ENCODE assay signal across 1 cellular context in the genomic region with DNA sequence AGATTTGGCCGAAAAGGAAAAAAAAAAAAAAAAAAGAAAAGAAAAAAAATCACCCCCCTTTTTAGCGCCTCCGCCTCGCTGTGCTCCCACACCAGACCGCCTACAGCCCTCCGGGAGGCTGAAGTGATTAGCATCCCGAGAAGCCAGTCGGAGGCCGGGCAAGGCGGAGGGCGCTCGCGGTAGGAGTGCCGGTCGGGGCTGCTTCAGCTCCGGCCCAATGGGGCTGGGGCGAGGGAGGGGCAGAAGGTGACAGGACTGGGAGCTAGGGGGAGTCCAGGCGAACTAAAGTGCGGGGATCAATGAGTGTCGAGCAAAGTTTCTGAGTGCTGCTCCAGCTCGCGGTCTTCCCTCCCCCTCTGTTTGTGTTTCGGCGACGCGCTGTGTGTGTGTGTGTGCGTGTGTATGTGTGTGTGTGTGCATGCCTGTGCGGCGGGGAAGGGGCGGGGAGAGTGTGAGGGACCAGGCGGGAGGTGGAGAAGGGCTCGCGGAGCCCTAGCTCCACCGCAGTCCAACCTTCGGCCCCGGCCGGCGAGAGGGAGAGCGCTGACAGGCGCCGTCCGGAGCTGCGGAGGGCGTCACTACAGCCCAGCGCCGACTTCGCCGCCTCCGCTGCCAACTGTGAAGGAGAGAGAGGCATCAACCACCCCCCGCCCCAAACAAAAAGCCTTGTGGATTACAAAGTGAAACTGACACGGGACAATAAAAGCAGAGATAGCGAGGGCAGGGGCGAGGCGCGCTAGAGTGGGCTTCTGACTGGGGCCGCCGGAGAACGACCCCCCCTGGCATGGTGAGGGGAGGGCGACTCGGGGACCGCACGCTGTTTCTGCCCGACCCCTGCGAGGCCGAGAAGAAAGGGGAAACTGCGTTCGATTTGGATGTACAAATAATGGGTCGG.
A peak's percentile ranks its signal among the peaks of the same experiment; 100 is the strongest.
TF ChIP-seq lines count a peak whose summit lies in the region.

A gene with protein sequence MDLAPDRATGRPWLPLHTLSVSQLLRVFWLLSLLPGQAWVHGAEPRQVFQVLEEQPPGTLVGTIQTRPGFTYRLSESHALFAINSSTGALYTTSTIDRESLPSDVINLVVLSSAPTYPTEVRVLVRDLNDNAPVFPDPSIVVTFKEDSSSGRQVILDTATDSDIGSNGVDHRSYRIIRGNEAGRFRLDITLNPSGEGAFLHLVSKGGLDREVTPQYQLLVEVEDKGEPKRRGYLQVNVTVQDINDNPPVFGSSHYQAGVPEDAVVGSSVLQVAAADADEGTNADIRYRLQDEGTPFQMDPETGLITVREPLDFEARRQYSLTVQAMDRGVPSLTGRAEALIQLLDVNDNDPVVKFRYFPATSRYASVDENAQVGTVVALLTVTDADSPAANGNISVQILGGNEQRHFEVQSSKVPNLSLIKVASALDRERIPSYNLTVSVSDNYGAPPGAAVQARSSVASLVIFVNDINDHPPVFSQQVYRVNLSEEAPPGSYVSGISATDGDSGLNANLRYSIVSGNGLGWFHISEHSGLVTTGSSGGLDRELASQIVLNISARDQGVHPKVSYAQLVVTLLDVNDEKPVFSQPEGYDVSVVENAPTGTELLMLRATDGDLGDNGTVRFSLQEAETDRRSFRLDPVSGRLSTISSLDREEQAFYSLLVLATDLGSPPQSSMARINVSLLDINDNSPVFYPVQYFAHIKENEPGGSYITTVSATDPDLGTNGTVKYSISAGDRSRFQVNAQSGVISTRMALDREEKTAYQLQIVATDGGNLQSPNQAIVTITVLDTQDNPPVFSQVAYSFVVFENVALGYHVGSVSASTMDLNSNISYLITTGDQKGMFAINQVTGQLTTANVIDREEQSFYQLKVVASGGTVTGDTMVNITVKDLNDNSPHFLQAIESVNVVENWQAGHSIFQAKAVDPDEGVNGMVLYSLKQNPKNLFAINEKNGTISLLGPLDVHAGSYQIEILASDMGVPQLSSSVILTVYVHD (N-terminal part only) (plus strand): TSS at position 280 of the 895 bp plus-strand sequence. CDS start 1,457 bp downstream, outside the sequence.

TF ChIP-seq in WTC11, 78 proteins besides CTCF, POLR2A, EP300 and RAD21 (continued from another document):
- TF ChIP-seq, protein P1, sequence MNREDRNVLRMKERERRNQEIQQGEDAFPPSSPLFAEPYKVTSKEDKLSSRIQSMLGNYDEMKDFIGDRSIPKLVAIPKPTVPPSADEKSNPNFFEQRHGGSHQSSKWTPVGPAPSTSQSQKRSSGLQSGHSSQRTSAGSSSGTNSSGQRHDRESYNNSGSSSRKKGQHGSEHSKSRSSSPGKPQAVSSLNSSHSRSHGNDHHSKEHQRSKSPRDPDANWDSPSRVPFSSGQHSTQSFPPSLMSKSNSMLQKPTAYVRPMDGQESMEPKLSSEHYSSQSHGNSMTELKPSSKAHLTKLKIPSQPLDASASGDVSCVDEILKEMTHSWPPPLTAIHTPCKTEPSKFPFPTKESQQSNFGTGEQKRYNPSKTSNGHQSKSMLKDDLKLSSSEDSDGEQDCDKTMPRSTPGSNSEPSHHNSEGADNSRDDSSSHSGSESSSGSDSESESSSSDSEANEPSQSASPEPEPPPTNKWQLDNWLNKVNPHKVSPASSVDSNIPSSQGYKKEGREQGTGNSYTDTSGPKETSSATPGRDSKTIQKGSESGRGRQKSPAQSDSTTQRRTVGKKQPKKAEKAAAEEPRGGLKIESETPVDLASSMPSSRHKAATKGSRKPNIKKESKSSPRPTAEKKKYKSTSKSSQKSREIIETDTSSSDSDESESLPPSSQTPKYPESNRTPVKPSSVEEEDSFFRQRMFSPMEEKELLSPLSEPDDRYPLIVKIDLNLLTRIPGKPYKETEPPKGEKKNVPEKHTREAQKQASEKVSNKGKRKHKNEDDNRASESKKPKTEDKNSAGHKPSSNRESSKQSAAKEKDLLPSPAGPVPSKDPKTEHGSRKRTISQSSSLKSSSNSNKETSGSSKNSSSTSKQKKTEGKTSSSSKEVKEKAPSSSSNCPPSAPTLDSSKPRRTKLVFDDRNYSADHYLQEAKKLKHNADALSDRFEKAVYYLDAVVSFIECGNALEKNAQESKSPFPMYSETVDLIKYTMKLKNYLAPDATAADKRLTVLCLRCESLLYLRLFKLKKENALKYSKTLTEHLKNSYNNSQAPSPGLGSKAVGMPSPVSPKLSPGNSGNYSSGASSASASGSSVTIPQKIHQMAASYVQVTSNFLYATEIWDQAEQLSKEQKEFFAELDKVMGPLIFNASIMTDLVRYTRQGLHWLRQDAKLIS (CRISPR knock-in tag; IDR thresholded peaks at IDR 0.05; ENCODE audit: borderline replicate concordance): no peak
- TF ChIP-seq NFYB (CRISPR knock-in tag; conservative IDR thresholded peaks at IDR 0.05; ENCODE audit: low read depth): peak; percentile 79
- TF ChIP-seq, protein P2, sequence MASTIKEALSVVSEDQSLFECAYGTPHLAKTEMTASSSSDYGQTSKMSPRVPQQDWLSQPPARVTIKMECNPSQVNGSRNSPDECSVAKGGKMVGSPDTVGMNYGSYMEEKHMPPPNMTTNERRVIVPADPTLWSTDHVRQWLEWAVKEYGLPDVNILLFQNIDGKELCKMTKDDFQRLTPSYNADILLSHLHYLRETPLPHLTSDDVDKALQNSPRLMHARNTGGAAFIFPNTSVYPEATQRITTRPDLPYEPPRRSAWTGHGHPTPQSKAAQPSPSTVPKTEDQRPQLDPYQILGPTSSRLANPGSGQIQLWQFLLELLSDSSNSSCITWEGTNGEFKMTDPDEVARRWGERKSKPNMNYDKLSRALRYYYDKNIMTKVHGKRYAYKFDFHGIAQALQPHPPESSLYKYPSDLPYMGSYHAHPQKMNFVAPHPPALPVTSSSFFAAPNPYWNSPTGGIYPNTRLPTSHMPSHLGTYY (CRISPR knock-in tag; IDR thresholded peaks at IDR 0.05): no peak
- TF ChIP-seq FOXP1 (CRISPR knock-in tag; IDR thresholded peaks at IDR 0.05; ENCODE audit: borderline replicate concordance): peak; percentile 70; the same call in 1 of the 2 replicates
- TF ChIP-seq, protein P3, sequence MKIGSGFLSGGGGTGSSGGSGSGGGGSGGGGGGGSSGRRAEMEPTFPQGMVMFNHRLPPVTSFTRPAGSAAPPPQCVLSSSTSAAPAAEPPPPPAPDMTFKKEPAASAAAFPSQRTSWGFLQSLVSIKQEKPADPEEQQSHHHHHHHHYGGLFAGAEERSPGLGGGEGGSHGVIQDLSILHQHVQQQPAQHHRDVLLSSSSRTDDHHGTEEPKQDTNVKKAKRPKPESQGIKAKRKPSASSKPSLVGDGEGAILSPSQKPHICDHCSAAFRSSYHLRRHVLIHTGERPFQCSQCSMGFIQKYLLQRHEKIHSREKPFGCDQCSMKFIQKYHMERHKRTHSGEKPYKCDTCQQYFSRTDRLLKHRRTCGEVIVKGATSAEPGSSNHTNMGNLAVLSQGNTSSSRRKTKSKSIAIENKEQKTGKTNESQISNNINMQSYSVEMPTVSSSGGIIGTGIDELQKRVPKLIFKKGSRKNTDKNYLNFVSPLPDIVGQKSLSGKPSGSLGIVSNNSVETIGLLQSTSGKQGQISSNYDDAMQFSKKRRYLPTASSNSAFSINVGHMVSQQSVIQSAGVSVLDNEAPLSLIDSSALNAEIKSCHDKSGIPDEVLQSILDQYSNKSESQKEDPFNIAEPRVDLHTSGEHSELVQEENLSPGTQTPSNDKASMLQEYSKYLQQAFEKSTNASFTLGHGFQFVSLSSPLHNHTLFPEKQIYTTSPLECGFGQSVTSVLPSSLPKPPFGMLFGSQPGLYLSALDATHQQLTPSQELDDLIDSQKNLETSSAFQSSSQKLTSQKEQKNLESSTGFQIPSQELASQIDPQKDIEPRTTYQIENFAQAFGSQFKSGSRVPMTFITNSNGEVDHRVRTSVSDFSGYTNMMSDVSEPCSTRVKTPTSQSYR (CRISPR knock-in tag; IDR thresholded peaks at IDR 0.05): no peak
- TF ChIP-seq CBFB (CRISPR knock-in tag; IDR thresholded peaks at IDR 0.05; ENCODE audit: low read depth): no peak
- TF ChIP-seq NFATC4 (CRISPR knock-in tag; IDR thresholded peaks at IDR 0.05): no peak
- no peak for TF ChIP-seq CREB1 (CRISPR knock-in tag; IDR thresholded peaks at IDR 0.05)
- TF ChIP-seq MYBL2 (CRISPR knock-in tag; IDR thresholded peaks at IDR 0.05): no peak
- TF ChIP-seq ETV6 (CRISPR knock-in tag; IDR thresholded peaks at IDR 0.05): peak; percentile 59; the same call in 1 of the 2 replicates
- peak; percentile 33; the same call in 1 of the 2 replicates for TF ChIP-seq NR3C1 (CRISPR knock-in tag; conservative IDR thresholded peaks at IDR 0.05; ENCODE audit: low read depth)
- no peak for TF ChIP-seq MXD4 (CRISPR knock-in tag; IDR thresholded peaks at IDR 0.05; ENCODE audit: borderline replicate concordance)
- TF ChIP-seq ZNF138 (CRISPR knock-in tag; conservative IDR thresholded peaks at IDR 0.05): no peak
- TF ChIP-seq TEAD1 (CRISPR knock-in tag; IDR thresholded peaks at IDR 0.05): peak; percentile 63
- 0 out of 2 replicates have a peak, but pooled peaks have one; percentile 27 for TF ChIP-seq RELA (CRISPR knock-in tag; IDR thresholded peaks at IDR 0.05; ENCODE audit: borderline replicate concordance)
- TF ChIP-seq, protein P4, sequence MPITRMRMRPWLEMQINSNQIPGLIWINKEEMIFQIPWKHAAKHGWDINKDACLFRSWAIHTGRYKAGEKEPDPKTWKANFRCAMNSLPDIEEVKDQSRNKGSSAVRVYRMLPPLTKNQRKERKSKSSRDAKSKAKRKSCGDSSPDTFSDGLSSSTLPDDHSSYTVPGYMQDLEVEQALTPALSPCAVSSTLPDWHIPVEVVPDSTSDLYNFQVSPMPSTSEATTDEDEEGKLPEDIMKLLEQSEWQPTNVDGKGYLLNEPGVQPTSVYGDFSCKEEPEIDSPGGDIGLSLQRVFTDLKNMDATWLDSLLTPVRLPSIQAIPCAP (CRISPR knock-in tag; IDR thresholded peaks at IDR 0.05): no peak; the same call in 1 of the 2 replicates
- TF ChIP-seq, protein P5, sequence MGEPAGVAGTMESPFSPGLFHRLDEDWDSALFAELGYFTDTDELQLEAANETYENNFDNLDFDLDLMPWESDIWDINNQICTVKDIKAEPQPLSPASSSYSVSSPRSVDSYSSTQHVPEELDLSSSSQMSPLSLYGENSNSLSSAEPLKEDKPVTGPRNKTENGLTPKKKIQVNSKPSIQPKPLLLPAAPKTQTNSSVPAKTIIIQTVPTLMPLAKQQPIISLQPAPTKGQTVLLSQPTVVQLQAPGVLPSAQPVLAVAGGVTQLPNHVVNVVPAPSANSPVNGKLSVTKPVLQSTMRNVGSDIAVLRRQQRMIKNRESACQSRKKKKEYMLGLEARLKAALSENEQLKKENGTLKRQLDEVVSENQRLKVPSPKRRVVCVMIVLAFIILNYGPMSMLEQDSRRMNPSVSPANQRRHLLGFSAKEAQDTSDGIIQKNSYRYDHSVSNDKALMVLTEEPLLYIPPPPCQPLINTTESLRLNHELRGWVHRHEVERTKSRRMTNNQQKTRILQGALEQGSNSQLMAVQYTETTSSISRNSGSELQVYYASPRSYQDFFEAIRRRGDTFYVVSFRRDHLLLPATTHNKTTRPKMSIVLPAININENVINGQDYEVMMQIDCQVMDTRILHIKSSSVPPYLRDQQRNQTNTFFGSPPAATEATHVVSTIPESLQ (CRISPR knock-in tag; IDR thresholded peaks at IDR 0.05): 0 out of 2 replicates have a peak, but pooled peaks have one; percentile 75
- TF ChIP-seq FOXK1 (CRISPR knock-in tag; IDR thresholded peaks at IDR 0.05): peak; percentile 56; the same call in 1 of the 2 replicates
- TF ChIP-seq, protein P6, sequence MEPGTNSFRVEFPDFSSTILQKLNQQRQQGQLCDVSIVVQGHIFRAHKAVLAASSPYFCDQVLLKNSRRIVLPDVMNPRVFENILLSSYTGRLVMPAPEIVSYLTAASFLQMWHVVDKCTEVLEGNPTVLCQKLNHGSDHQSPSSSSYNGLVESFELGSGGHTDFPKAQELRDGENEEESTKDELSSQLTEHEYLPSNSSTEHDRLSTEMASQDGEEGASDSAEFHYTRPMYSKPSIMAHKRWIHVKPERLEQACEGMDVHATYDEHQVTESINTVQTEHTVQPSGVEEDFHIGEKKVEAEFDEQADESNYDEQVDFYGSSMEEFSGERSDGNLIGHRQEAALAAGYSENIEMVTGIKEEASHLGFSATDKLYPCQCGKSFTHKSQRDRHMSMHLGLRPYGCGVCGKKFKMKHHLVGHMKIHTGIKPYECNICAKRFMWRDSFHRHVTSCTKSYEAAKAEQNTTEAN (CRISPR knock-in tag; IDR thresholded peaks at IDR 0.05): peak; percentile 70
- TF ChIP-seq OVOL2 (CRISPR knock-in tag; IDR thresholded peaks at IDR 0.05; ENCODE audit: borderline replicate concordance): no peak
- TF ChIP-seq KAT7 (CRISPR knock-in tag; IDR thresholded peaks at IDR 0.05; ENCODE audit: borderline replicate concordance): no peak
- no peak for TF ChIP-seq IRF2 (CRISPR knock-in tag; IDR thresholded peaks at IDR 0.05; ENCODE audit: borderline replicate concordance, low read depth)
- TF ChIP-seq, protein P7, sequence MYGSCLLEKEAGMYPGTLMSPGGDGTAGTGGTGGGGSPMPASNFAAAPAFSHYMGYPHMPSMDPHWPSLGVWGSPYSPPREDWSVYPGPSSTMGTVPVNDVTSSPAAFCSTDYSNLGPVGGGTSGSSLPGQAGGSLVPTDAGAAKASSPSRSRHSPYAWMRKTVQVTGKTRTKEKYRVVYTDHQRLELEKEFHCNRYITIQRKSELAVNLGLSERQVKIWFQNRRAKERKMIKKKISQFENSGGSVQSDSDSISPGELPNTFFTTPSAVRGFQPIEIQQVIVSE (CRISPR knock-in tag; IDR thresholded peaks at IDR 0.05; ENCODE audit: borderline replicate concordance): no peak
- TF ChIP-seq ELF4 (CRISPR knock-in tag; IDR thresholded peaks at IDR 0.05; ENCODE audit: low read depth): no peak
- TF ChIP-seq HMGA2 (CRISPR knock-in tag; IDR thresholded peaks at IDR 0.05): no peak
- TF ChIP-seq, protein P8, sequence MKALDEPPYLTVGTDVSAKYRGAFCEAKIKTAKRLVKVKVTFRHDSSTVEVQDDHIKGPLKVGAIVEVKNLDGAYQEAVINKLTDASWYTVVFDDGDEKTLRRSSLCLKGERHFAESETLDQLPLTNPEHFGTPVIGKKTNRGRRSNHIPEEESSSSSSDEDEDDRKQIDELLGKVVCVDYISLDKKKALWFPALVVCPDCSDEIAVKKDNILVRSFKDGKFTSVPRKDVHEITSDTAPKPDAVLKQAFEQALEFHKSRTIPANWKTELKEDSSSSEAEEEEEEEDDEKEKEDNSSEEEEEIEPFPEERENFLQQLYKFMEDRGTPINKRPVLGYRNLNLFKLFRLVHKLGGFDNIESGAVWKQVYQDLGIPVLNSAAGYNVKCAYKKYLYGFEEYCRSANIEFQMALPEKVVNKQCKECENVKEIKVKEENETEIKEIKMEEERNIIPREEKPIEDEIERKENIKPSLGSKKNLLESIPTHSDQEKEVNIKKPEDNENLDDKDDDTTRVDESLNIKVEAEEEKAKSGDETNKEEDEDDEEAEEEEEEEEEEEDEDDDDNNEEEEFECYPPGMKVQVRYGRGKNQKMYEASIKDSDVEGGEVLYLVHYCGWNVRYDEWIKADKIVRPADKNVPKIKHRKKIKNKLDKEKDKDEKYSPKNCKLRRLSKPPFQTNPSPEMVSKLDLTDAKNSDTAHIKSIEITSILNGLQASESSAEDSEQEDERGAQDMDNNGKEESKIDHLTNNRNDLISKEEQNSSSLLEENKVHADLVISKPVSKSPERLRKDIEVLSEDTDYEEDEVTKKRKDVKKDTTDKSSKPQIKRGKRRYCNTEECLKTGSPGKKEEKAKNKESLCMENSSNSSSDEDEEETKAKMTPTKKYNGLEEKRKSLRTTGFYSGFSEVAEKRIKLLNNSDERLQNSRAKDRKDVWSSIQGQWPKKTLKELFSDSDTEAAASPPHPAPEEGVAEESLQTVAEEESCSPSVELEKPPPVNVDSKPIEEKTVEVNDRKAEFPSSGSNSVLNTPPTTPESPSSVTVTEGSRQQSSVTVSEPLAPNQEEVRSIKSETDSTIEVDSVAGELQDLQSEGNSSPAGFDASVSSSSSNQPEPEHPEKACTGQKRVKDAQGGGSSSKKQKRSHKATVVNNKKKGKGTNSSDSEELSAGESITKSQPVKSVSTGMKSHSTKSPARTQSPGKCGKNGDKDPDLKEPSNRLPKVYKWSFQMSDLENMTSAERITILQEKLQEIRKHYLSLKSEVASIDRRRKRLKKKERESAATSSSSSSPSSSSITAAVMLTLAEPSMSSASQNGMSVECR (CRISPR knock-in tag; IDR thresholded peaks at IDR 0.05; ENCODE audit: borderline replicate concordance): peak; percentile 44; the same call in 1 of the 2 replicates
- TF ChIP-seq SMAD3 (CRISPR knock-in tag; IDR thresholded peaks at IDR 0.05; ENCODE audit: borderline replicate concordance): peak; percentile 16; the same call in 1 of the 2 replicates
